27 cellular contexts compared by ENCODE assay signal in the genomic region with DNA sequence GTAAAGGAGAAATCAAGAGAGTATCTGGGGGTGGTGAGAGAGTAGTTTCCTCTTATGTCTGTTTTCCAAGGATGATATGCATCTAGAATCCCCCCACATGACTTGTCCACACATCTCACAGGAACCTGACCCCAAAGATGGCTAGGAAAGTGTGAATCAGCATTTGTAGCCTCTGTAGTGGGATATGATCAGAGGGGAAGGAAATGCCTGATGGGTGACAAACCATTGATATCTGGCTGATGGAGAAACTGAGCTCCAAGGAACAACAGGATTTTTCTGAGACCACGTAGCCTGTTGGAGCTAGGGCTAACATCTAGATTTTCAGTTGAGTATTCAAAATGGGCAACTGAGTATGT.
DNase-seq lines count a peak whose midpoint lies in the region; ATAC-seq, FAIRE-seq and TF ChIP-seq lines count a peak whose summit lies in the region.
"Had no signal": no experiment of that assay in that cellular context is flagged by ENCODE, and none has a peak within 500 bp of the region (broad histone marks: within the 10 kb centered on the region; RNA-seq: fewer than 3 reads in every experiment).

No MANE protein-coding gene starts in this region.

- dilution Hi-C loops in keratinocyte (cut with MboI; ENCODE audit: extremely low pct_ligation_motif_present, low sequenced_read_pairs) = no loop called here

- H2AFZ ChIP-seq in ACC112 (ENCODE audit: low read length, unreplicated experiment) (peak overlapping the region; percentile 58), keratinocyte (ENCODE audit: control insufficient read depth, low read length) (no peak overlapping the region)
- H2AFZ ChIP-seq: neural progenitor cell had no signal

- peak; percentile 84 for DNase-seq in HT1080 (ENCODE audit: low read depth)
- DNase-seq in cardiac fibroblast (ENCODE audit: low read depth in 2 of 2) = peak; percentile 27 to 77
- DNase-seq in keratinocyte (ENCODE audit: low read depth, low spot score) = no peak
- no peak for DNase-seq in GM10248 (ENCODE audit: extremely low spot score)
- DNase-seq in NOMO-1 (lab: John Stamatoyannopoulos, UW; ENCODE audit: unreplicated experiment in 2 of 2) = no peak
- no peak for DNase-seq in NCI-H2171 (lab: John Stamatoyannopoulos, UW)
- DNase-seq: activated CD4-positive, alpha-beta memory T cell treated with anti-CD3 and anti-CD28 coated beads, Interleukin-2, amount 10 ng/mL, durations not matched to agents 7 days and 5 days; activated CD4-positive, CD25-positive, alpha-beta regulatory T cell treated with anti-CD3 and anti-CD28 coated beads, Interleukin-2, amount 50 U/mL, for 72 hours; activated CD8-positive, alpha-beta memory T cell treated with anti-CD3 and anti-CD28 coated beads, Interleukin-2, amount 50 U/mL, for 48 hours; activated naive CD4-positive, alpha-beta T cell treated with anti-CD3 and anti-CD28 coated beads, Interleukin-2, amount 10 ng/mL, durations not matched to agents 7 days and 5 days; CD4-positive, alpha-beta memory T cell; central memory CD4-positive, alpha-beta T cell; H7; heart right ventricle; NCI-H1436; NCI-H2107; sigmoid colon; stimulated activated naive CD4-positive, alpha-beta T cell; T-helper 17 cell had no signal

- H3K4me1 ChIP-seq in ACC112 (ENCODE audit: control insufficient read depth, insufficient read depth, low read length, unreplicated experiment) (peaks cover 53% of the 10 kb centered on the region), keratinocyte (ENCODE audit: control insufficient read depth, extremely low read depth, insufficient read depth, low read length) (peaks cover 31% of the 10 kb centered on the region)
- H3K4me1 ChIP-seq: heart right ventricle, sigmoid colon had no signal

- no peak overlapping the region for H3K9ac ChIP-seq in keratinocyte (ENCODE audit: control insufficient read depth, extremely low read depth, insufficient read depth, low read length)
- H3K9ac ChIP-seq: neural progenitor cell had no signal

- H3K9me3 ChIP-seq in keratinocyte (ENCODE audit: control insufficient read depth, low read depth, low read length) = no peaks in the 10 kb centered on the region
- H3K9me3 ChIP-seq: heart right ventricle, sigmoid colon, suprapubic skin had no signal

- POLR2A ChIA-PET in GM10248 (lab: Yijun Ruan, JAX) = no interaction called here

- H3K79me2 ChIP-seq in ACC112 (ENCODE audit: control insufficient read depth, insufficient read depth, low read length, unreplicated experiment) (no peaks in the 10 kb centered on the region), keratinocyte (ENCODE audit: control insufficient read depth, insufficient read depth, low read length) (no peaks in the 10 kb centered on the region)

- peak overlapping the region; percentile 22 for H3K4me2 ChIP-seq in keratinocyte (ENCODE audit: control insufficient read depth, extremely low read depth, insufficient read depth, low read depth, low read length)
- H3K4me2 ChIP-seq: neural progenitor cell had no signal

- CTCF ChIA-PET in GM10248 (lab: Yijun Ruan, JAX) = no interaction called here

- H3K27ac ChIP-seq in ACC112 (ENCODE audit: low read depth, low read length) (peak overlapping the region; percentile 92), keratinocyte (ENCODE audit: control insufficient read depth, insufficient read depth, low read length) (no peak overlapping the region)
- H3K27ac ChIP-seq: foreskin keratinocyte, heart right ventricle, neural progenitor cell, sigmoid colon, SK-N-MC, suprapubic skin had no signal

- H3K27me3 ChIP-seq in ACC112 (ENCODE audit: insufficient read depth, low read length) (no peaks in the 10 kb centered on the region), keratinocyte (ENCODE audit: control insufficient read depth, extremely low read depth, insufficient read depth, low read length) (no peaks in the 10 kb centered on the region)
- H3K27me3 ChIP-seq: foreskin keratinocyte, heart right ventricle, neural progenitor cell, sigmoid colon, suprapubic skin had no signal

- peak; percentile 43 for FAIRE-seq in keratinocyte (lab: Jason Lieb, UNC)
- FAIRE-seq: A204.1 had no signal

- no peak for ATAC-seq in GM19452 (IDR thresholded peaks at IDR 0.05; ENCODE audit: unreplicated experiment)
- ATAC-seq: heart right ventricle, T-helper 17 cell had no signal

- H3K4me3 ChIP-seq in ACC112 (ENCODE audit: low read depth, low read length) (peak overlapping the region; percentile 49; the same call in 1 of the 2 replicates), cardiac fibroblast (replicated peaks in 1 of 2; ENCODE audit: low read depth in 2 of 2, low read length in 2 of 2) (no peak overlapping the region), keratinocyte (ENCODE audit: control insufficient read depth in 2 of 3, extremely low read depth in 1 of 3, insufficient read depth in 2 of 3, low read depth in 1 of 3, low read length in 3 of 3) (no peak overlapping the region)
- H3K4me3 ChIP-seq: heart right ventricle, lung, neural progenitor cell, sigmoid colon, SK-N-MC, suprapubic skin had no signal

- no peaks in the 10 kb centered on the region for H3K9me1 ChIP-seq in keratinocyte (ENCODE audit: control insufficient read depth, extremely low read depth, insufficient read depth, low read length)

- H3K36me3 ChIP-seq in ACC112 (ENCODE audit: insufficient read depth, low read length) (no peaks in the 10 kb centered on the region), keratinocyte (ENCODE audit: control insufficient read depth in 2 of 2, extremely low read depth in 1 of 2, insufficient read depth in 2 of 2, low read length in 2 of 2) (no peaks in the 10 kb centered on the region)
- H3K36me3 ChIP-seq: heart right ventricle, neural progenitor cell, sigmoid colon, suprapubic skin had no signal

- no peaks in the 10 kb centered on the region for H4K20me1 ChIP-seq in keratinocyte (ENCODE audit: control insufficient read depth, extremely low read depth, insufficient read depth, low read length)

- no peak for TF ChIP-seq CTCF in cardiac fibroblast (IDR thresholded peaks at IDR 0.05; ENCODE audit: low read depth, low read length)
- no peak for TF ChIP-seq CTCF in keratinocyte (optimal IDR thresholded peaks at IDR 0.05 in 1 of 3, IDR thresholded peaks at IDR 0.05 in 1 of 3, conservative IDR thresholded peaks at IDR 0.05 in 1 of 3; ENCODE audit: extremely low read depth in 1 of 3, insufficient read depth in 2 of 3, low read length in 3 of 3)
- TF ChIP-seq CTCF in GM10248 (IDR thresholded peaks at IDR 0.05; ENCODE audit: control extremely low read depth, extremely low read depth, low read depth, missing control alignments) = no peak

Comparison
In these comparisons a context has a peak if more than half of its experiments do, and no peak if none do; other contexts are left out.
1. DNase-seq: peak in HT1080 (single experiment) and cardiac fibroblast (2 of 2); none in keratinocyte (single experiment), GM10248 (single experiment), NOMO-1 (0 of 2) and NCI-H2171 (single experiment).